7 cellular contexts compared by ENCODE assay signal in the genomic region with DNA sequence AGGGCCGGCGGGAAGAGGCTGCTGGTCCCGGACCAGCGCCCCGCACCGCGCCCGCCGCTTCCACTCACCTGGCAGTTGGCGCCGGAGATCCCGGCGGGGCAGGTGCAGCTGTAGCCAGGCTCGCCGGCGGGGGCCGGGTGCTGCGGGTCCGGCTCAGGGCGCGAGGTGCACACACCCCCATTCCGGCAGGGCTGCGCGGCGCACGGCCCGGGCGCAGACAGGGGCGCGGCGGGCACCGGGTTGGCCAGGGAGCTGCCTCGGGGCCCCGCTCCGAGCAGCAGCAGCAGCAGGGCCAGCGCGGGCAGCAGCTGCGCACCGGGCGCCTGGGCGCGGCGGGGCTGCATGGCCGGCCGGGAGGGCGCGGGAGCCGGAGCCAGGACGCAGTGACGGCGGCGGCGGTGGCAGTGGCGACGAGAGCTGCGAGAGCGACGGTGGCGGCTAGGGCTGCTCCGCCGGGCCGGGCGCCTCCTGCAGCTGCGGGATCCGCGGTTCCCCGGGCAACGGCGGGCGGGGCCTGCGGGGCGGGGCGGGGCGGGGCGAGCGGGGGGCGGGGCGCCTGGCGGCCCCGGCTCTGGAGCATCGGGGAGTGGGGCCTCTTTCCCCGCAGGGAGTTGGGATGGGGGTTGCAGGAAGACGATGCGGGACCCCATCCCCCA. TPM values are rescaled to one million over a fixed set of nuclear protein-coding genes. Genes with fewer than 3 reads are reported as not detected.
DNase-seq lines count a peak whose midpoint lies in the region; ATAC-seq and TF ChIP-seq lines count a peak whose summit lies in the region.

TSS of gene DNER (minus strand) at position 476 of the 656 bp plus-strand sequence. CDS start at position 344, 132 bp downstream.

- H3K4me3 Mint-ChIP-seq in mesothelial cell of epicardium, result peak within 1 kb of the TSS; percentile 51

- H3K9ac ChIP-seq in endocrine pancreas (ENCODE audit: control insufficient read depth, insufficient read depth, low read length), result peak within 1 kb of the TSS; percentile 67

- peaks cover 90% of the 10 kb centered on the region for H3K27me3 Mint-ChIP-seq in mesothelial cell of epicardium (ENCODE audit: low read depth)

- peak; percentile 75 for ATAC-seq in HG02571 (IDR thresholded peaks at IDR 0.05; ENCODE audit: unreplicated experiment)

- peaks cover 2% of the 10 kb centered on the region for H3K4me1 Mint-ChIP-seq in mesothelial cell of epicardium

- H3K27ac ChIP-seq in temporal lobe (ENCODE audit: low read depth, low read length), result peak within 1 kb of the TSS; percentile 65

- H3K36me3 ChIP-seq in endocrine pancreas (ENCODE audit: control insufficient read depth, insufficient read depth, low read length), result no peaks in the 10 kb centered on the region

- H3K27ac Mint-ChIP-seq in mesothelial cell of epicardium, result no peak within 1 kb of the TSS

- peak within 1 kb of the TSS; percentile 46 for H3K4me3 ChIP-seq in endocrine pancreas (ENCODE audit: control insufficient read depth, insufficient read depth, low read length)

- no peaks in the 10 kb centered on the region for H3K36me3 Mint-ChIP-seq in mesothelial cell of epicardium

- no peak for TF ChIP-seq CTCF in GM13977 (IDR thresholded peaks at IDR 0.05; ENCODE audit: extremely low read depth, insufficient read depth, missing control alignments)
- no peak for TF ChIP-seq CTCF in mesothelial cell of epicardium (IDR thresholded peaks at IDR 0.05; ENCODE audit: unreplicated experiment)

- H3K9me3 Mint-ChIP-seq in mesothelial cell of epicardium, result no peaks in the 10 kb centered on the region

- H3K9me3 ChIP-seq in endocrine pancreas (ENCODE audit: control insufficient read depth, low read length), result no peaks in the 10 kb centered on the region

- no peaks in the 10 kb centered on the region for H3K4me1 ChIP-seq in endocrine pancreas (ENCODE audit: control insufficient read depth, insufficient read depth, low read length)

- H3K27me3 ChIP-seq in endocrine pancreas (ENCODE audit: control insufficient read depth, insufficient read depth, low read length), result peaks cover 4% of the 10 kb centered on the region

- peak; percentile 88 for DNase-seq in GM13977 (ENCODE audit: low spot score)
- peak; percentile 9 for DNase-seq in NCI-H146 treated with DMSO at 0.1 percent for 48 hours (lab: John Stamatoyannopoulos, UW; ENCODE audit: unreplicated experiment)
- peak; percentile 38 for DNase-seq in activated CD4-positive, alpha-beta T cell treated with anti-CD3 and anti-CD28 coated beads, Interleukin-2, amount 50 U/mL, for 1 hour
- peak in 1 of 2 experiments; percentile 21 for DNase-seq in mesothelial cell of epicardium (ENCODE audit: low spot score in 2 of 2, unreplicated experiment in 2 of 2)

- in situ Hi-C loops in GM13977 (cut with MboI; ENCODE audit: low pct_unique_long_range_greater_than_20kb, low sequenced_read_pairs, unreplicated experiment), result no loop called here

RNA-seq across cellular contexts. Expression of gene DNER, which starts in this region (rescaled TPM):
- total RNA-seq in mesothelial cell of epicardium (not detected in 3 replicates), temporal lobe (75.7 TPM)

Comparison
In these comparisons a context has a peak if more than half of its experiments do, and no peak if none do; other contexts are left out.
1. RNA of gene DNER (total RNA-seq): 75.7 TPM in temporal lobe (single experiment); not detected in mesothelial cell of epicardium; every median in the first group is over 10 times any median in the second.